In the genomic region with DNA sequence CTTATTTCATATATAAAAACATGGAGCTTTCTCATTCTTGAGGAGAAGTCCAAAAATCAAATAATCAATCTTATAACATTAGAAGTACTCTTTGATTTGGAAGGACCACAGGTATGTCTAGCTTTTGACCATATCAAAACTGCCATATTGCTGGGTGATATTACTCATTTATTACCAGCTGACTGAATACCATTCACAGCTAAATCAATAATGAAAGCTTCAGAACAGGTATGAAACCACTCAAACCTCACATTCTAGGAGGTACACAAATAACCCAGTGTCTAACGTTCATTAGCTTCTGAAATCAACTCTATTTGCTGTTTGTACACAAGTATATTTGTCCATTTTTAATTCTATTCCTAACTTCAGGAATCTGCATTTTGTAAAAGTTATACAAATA, we compare ENCODE assay signal across 1 cellular context.
TF ChIP-seq lines count a peak whose summit lies in the region.

No MANE protein-coding gene starts in this region.

TF ChIP-seq in HepG2, 621 proteins besides CTCF, POLR2A, EP300 and RAD21:
- TF ChIP-seq HOXD1 (CRISPR knock-in tag; IDR thresholded peaks at IDR 0.05): no peak
